ENCODE assay signal across 14 cellular contexts in the genomic region with DNA sequence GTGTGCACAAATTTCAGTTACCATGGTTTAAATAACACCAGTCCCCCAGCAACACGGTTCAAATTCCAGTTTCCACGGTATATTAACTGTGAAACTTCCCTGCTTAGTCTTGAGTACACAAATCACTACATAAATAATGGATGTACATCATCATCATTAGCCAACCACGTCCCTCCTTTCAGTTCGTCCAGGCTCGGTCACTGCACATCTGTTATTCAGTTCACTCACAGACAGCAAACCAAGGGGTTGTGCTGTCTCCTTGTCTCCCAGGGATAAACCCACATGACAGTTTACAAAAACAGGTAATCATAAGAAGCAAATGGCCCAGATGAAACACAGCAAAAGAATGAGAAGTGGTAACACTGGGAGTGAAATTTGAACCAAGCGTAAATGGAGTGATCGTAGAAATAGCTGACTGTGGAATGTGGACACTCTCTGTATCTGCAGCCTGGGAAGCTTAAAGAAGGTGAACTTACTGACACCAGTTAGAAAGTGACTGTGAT.
DNase-seq lines count a peak whose midpoint lies in the region; TF ChIP-seq lines count a peak whose summit lies in the region.
"Had no signal": no experiment of that assay in that cellular context is flagged by ENCODE, and none has a peak within 500 bp of the region (broad histone marks: within the 10 kb centered on the region; RNA-seq: fewer than 3 reads in every experiment).

No MANE protein-coding gene starts in this region.

- 47 to 50% methylated on average over 7 of the region's 7 CpGs for WGBS in tibial nerve, 2 donors

- H3K27me3 Mint-ChIP-seq in osteocyte (ENCODE audit: unreplicated experiment), result no peaks in the 10 kb centered on the region

- TF ChIP-seq EP300 in tibial nerve (IDR thresholded peaks at IDR 0.05), result no peak

- no peak overlapping the region for H3K4me3 ChIP-seq in tibial nerve

- H3K27ac Mint-ChIP-seq in osteocyte (ENCODE audit: unreplicated experiment), result peak overlapping the region; percentile 72
- H3K27ac Mint-ChIP-seq: naive thymus-derived CD4-positive, alpha-beta T cell had no signal

- H3K4me1 ChIP-seq in tibial nerve, result no peaks in the 10 kb centered on the region

- no peaks in the 10 kb centered on the region for H3K36me3 Mint-ChIP-seq in osteocyte (ENCODE audit: unreplicated experiment)
- H3K36me3 Mint-ChIP-seq: naive thymus-derived CD4-positive, alpha-beta T cell had no signal

- peak; percentile 66 for DNase-seq in EH (ENCODE audit: low read depth)
- peak; percentile 75 for DNase-seq in NCI-H748 treated with DMSO at 0.1 percent for 48 hours (lab: John Stamatoyannopoulos, UW)
- DNase-seq in fibroblast of peridontal ligament (ENCODE audit: extremely low read depth), result peak; percentile 66
- DNase-seq in osteocyte (ENCODE audit: extremely low spot score, unreplicated experiment), result no peak
- DNase-seq in NCI-H1436 treated with DMSO at 0.1 percent for 48 hours (lab: John Stamatoyannopoulos, UW), result no peak
- DNase-seq in SHP77 (lab: John Stamatoyannopoulos, UW), result no peak
- DNase-seq in NCI-H1694 treated with DMSO at 0.1 percent for 48 hours (lab: John Stamatoyannopoulos, UW), result no peak
- no peak for DNase-seq in tibial nerve (ENCODE audit: low spot score in 2 of 2)
- DNase-seq: activated gamma-delta T cell treated with Interleukin-2 at 50 U/mL for 16 hours; COR-L47; hippocampal formation; naive thymus-derived CD4-positive, alpha-beta T cell; NCI-H2171; Right ventricle myocardium superior had no signal

- TF ChIP-seq POLR2A in tibial nerve (IDR thresholded peaks at IDR 0.05), result no peak

- TF ChIP-seq CTCF in osteocyte (IDR thresholded peaks at IDR 0.05) (no peak), tibial nerve (IDR thresholded peaks at IDR 0.05) (no peak)

- peaks cover 32% of the 10 kb centered on the region for H3K4me1 Mint-ChIP-seq in osteocyte (ENCODE audit: unreplicated experiment)
- H3K4me1 Mint-ChIP-seq: naive thymus-derived CD4-positive, alpha-beta T cell had no signal

- H3K27me3 ChIP-seq in tibial nerve, result no peaks in the 10 kb centered on the region

- H3K9me3 ChIP-seq in tibial nerve, result no peaks in the 10 kb centered on the region

- no peaks in the 10 kb centered on the region for H3K36me3 ChIP-seq in tibial nerve

- no peaks in the 10 kb centered on the region for H3K9me3 Mint-ChIP-seq in osteocyte (ENCODE audit: unreplicated experiment)

- H3K4me3 Mint-ChIP-seq in osteocyte (ENCODE audit: unreplicated experiment), result peak overlapping the region; percentile 49
- H3K4me3 Mint-ChIP-seq: naive thymus-derived CD4-positive, alpha-beta T cell had no signal

- H3K27ac ChIP-seq in tibial nerve, result no peak overlapping the region

Comparison
In these comparisons a context has a peak if more than half of its experiments do, and no peak if none do; other contexts are left out.
1. DNase-seq: peak in EH (single experiment), NCI-H748 treated with DMSO at 0.1 percent for 48 hours (single experiment) and fibroblast of peridontal ligament (single experiment); none in osteocyte (single experiment), NCI-H1436 treated with DMSO at 0.1 percent for 48 hours (single experiment), SHP77 (0 of 2), NCI-H1694 treated with DMSO at 0.1 percent for 48 hours (single experiment) and tibial nerve (0 of 2).